2 cellular contexts compared by ENCODE assay signal in genomic region chr15:30603796-30604195, GRCh38. TPM values are rescaled to one million over a fixed set of nuclear protein-coding genes. Genes with fewer than 3 reads are reported as not detected.
"Had no signal": no experiment of that assay in that cellular context is flagged by ENCODE, and none has a peak within 500 bp of the region (broad histone marks: within the 10 kb centered on the region; RNA-seq: fewer than 3 reads in every experiment).

GOLGA8H (plus strand) TSS chr15:30604028; CDS start chr15:30604126, 98 bp downstream.

RNA-seq across cellular contexts. Expression of gene GOLGA8H, which starts in this region (rescaled TPM):
- total RNA-seq: naive thymus-derived CD8-positive, alpha-beta T cell had no signal
- polyA plus RNA-seq: immature natural killer cell; naive thymus-derived CD8-positive, alpha-beta T cell had no signal
